In genomic region chr11:125141178-125141577, GRCh38 we compare ENCODE assay signal across 17 cellular contexts. TPM values are rescaled to one million over a fixed set of nuclear protein-coding genes. Genes with fewer than 3 reads are reported as not detected.
"Had no signal": no experiment of that assay in that cellular context is flagged by ENCODE, and none has a peak within 500 bp of the region (broad histone marks: within the 10 kb centered on the region; RNA-seq: fewer than 3 reads in every experiment).

No MANE protein-coding gene starts in this region.

- H3K27ac Mint-ChIP-seq: activated naive CD8-positive, alpha-beta T cell treated with anti-CD3 and anti-CD28 coated beads for 36 hours; activated T-helper 1 cell treated with anti-CD3 and anti-CD28 coated beads, Interleukin-12 subunit alpha, Interleukin-12 subunit beta, Interleukin-2, Interleukin-4 antibody, amounts not matched to agents 30 ng/mL and 10 ng/mL and 1 ng/mL, durations not matched to agents 14 hours and 24 hours and 36 hours had no signal

- H3K4me3 Mint-ChIP-seq: activated naive CD8-positive, alpha-beta T cell treated with anti-CD3 and anti-CD28 coated beads for 36 hours; activated T-helper 1 cell treated with anti-CD3 and anti-CD28 coated beads, Interleukin-12 subunit alpha, Interleukin-12 subunit beta, Interleukin-2, Interleukin-4 antibody, amounts not matched to agents 30 ng/mL and 10 ng/mL and 1 ng/mL, durations not matched to agents 14 hours and 24 hours and 36 hours had no signal

- H3K36me3 ChIP-seq: gastrocnemius medialis, heart left ventricle, left lung, stomach, upper lobe of right lung had no signal

- DNase-seq: gastrocnemius medialis, mammary epithelial cell had no signal

- H3K4me3 ChIP-seq: body of pancreas, coronary artery, gastrocnemius medialis, heart left ventricle, left lung, mucosa of descending colon, psoas muscle, stomach, testis, upper lobe of right lung had no signal

- H3K27ac ChIP-seq: body of pancreas, coronary artery, gastrocnemius medialis, heart left ventricle, left lung, psoas muscle, stomach, testis, upper lobe of right lung had no signal

- H3K4me1 ChIP-seq: body of pancreas, psoas muscle had no signal

- H3K27me3 ChIP-seq: body of pancreas, testis had no signal

- H3K36me3 Mint-ChIP-seq: activated naive CD8-positive, alpha-beta T cell treated with anti-CD3 and anti-CD28 coated beads for 36 hours; naive thymus-derived CD8-positive, alpha-beta T cell had no signal

- H3K9me3 Mint-ChIP-seq: activated naive CD8-positive, alpha-beta T cell treated with anti-CD3 and anti-CD28 coated beads for 36 hours; activated T-helper 1 cell treated with anti-CD3 and anti-CD28 coated beads, Interleukin-12 subunit alpha, Interleukin-12 subunit beta, Interleukin-2, Interleukin-4 antibody, amounts not matched to agents 30 ng/mL and 10 ng/mL and 1 ng/mL, durations not matched to agents 14 hours and 24 hours and 36 hours; central memory CD8-positive, alpha-beta T cell; naive thymus-derived CD8-positive, alpha-beta T cell had no signal

- H3K9me3 ChIP-seq: body of pancreas, gastrocnemius medialis, heart left ventricle, left lung, mucosa of descending colon, psoas muscle, stomach, testis, upper lobe of right lung had no signal

RNA-seq across cellular contexts. Expression of gene PKNOX2, which starts 23.4 kb away (rescaled TPM):
- total RNA-seq: activated CD8-positive, alpha-beta memory T cell treated with anti-CD3 and anti-CD28 coated beads for 36 hours; activated naive CD8-positive, alpha-beta T cell treated with anti-CD3 and anti-CD28 coated beads for 36 hours; activated T-helper 1 cell treated with anti-CD3 and anti-CD28 coated beads, Interleukin-12 subunit alpha, Interleukin-12 subunit beta, Interleukin-2, Interleukin-4 antibody, amounts not matched to agents 30 ng/mL and 10 ng/mL and 1 ng/mL, durations not matched to agents 14 hours and 24 hours and 36 hours; epithelial cell of proximal tubule; naive thymus-derived CD8-positive, alpha-beta T cell had no signal
- polyA plus RNA-seq: naive thymus-derived CD8-positive, alpha-beta T cell had no signal
